Comparison of ENCODE assay signal across 7 cellular contexts in genomic region chr9:63823375-63824201, GRCh38.
DNase-seq lines count a peak whose midpoint lies in the region; ATAC-seq, FAIRE-seq and TF ChIP-seq lines count a peak whose summit lies in the region.
"Not testable (repeated sequence)": the region's sequence is repeated elsewhere in the genome, so short reads cannot be mapped to it uniquely, and the experiment has no call there.

No MANE protein-coding gene starts in this region.

- H3K4me3 ChIP-seq in DND-41 (ENCODE audit: low read depth in 1 of 2, low read length in 2 of 2); SK-N-SH (ENCODE audit: low read depth in 2 of 2, low read length in 1 of 2); body of pancreas; pancreas: not testable (repeated sequence)

- ATAC-seq in DND-41 (ENCODE audit: insufficient read depth, low read depth) = peak; percentile 48; the same call in 2 of the 3 replicates
- ATAC-seq in HG02759 (IDR thresholded peaks at IDR 0.05; ENCODE audit: unreplicated experiment) = peak; percentile 48
- ATAC-seq in body of pancreas = peak; percentile 63
- peak; percentile 75 for ATAC-seq in left lobe of liver
- ATAC-seq in pancreas = peak in 3 of 4 donors; percentile 44 to 72 (median 69)

- not testable (repeated sequence) for H4K20me1 ChIP-seq in DND-41 (ENCODE audit: insufficient read depth, low read length); SK-N-SH (ENCODE audit: insufficient read depth)

- not testable (repeated sequence) for H3K36me3 ChIP-seq in DND-41 (ENCODE audit: insufficient read depth, low read length); SK-N-SH (replicated peaks in 1 of 2; ENCODE audit: control insufficient read depth in 1 of 2, insufficient read depth in 2 of 2, low read length in 1 of 2); body of pancreas (replicated peaks in 1 of 2; ENCODE audit: insufficient read depth in 1 of 2, low read depth in 2 of 2); pancreas

- not testable (repeated sequence) for TF ChIP-seq EP300 in SK-N-SH (IDR thresholded peaks at IDR 0.05; ENCODE audit: borderline replicate concordance in 1 of 2, low read depth in 1 of 2, low read length in 1 of 2)

- H3K9ac ChIP-seq in DND-41 (ENCODE audit: low read depth, low read length); SK-N-SH: not testable (repeated sequence)

- not testable (repeated sequence) for FAIRE-seq in pancreas (lab: Jason Lieb, UNC)

- H3F3A ChIP-seq in SK-N-SH (replicated peaks; ENCODE audit: insufficient read depth) = not testable (repeated sequence)

- not testable (repeated sequence) for H3K27ac ChIP-seq in DND-41 (ENCODE audit: low read length); SK-N-SH (ENCODE audit: low read depth in 2 of 2, low read length in 1 of 2); body of pancreas; pancreas

- intact Hi-C loops in body of pancreas (cut with DNase I); pancreas (cut with DNase I): not testable (repeated sequence)

- H3K9me3 ChIP-seq in DND-41 (ENCODE audit: insufficient read depth, low read length, severe bottlenecking); SK-N-SH; body of pancreas; pancreas: not testable (repeated sequence)

- POLR2A ChIA-PET in SK-N-SH (lab: Yijun Ruan, JAX) = not testable (repeated sequence)

- not testable (repeated sequence) for TF ChIP-seq RAD21 in SK-N-SH (IDR thresholded peaks at IDR 0.05; ENCODE audit: low read length)

- H3K27me3 ChIP-seq in DND-41 (ENCODE audit: insufficient read depth, low read length, poor library complexity); SK-N-SH (ENCODE audit: insufficient read depth); body of pancreas; pancreas: not testable (repeated sequence)

- not testable (repeated sequence) for H3K4me1 ChIP-seq in DND-41 (ENCODE audit: insufficient read depth, low read length); SK-N-SH (ENCODE audit: control insufficient read depth in 1 of 2, insufficient read depth in 2 of 2, low read depth in 1 of 2, low read length in 1 of 2); body of pancreas; pancreas

- not testable (repeated sequence) for TF ChIP-seq POLR2A in body of pancreas (IDR thresholded peaks at IDR 0.05)

- WGBS in SK-N-SH (ENCODE audit: low lambda C conversion rate) = 29% methylated on average over 8 of the region's 8 CpGs
- whole genome bisulfite sequencing in body of pancreas, 2 donors = 39 to 42% methylated on average over 8 of the region's 8 CpGs
- WGBS in pancreas, 2 donors = 45 to 55% methylated on average over 8 of the region's 8 CpGs

- not testable (repeated sequence) for H3K9me2 ChIP-seq in SK-N-SH

- not testable (repeated sequence) for H3K4me2 ChIP-seq in DND-41 (ENCODE audit: insufficient read depth, low read length); SK-N-SH

- TF ChIP-seq CTCF in DND-41 (IDR thresholded peaks at IDR 0.05; ENCODE audit: borderline replicate concordance, extremely low read depth, low read length, poor library complexity, severe bottlenecking); SK-N-SH (IDR thresholded peaks at IDR 0.05); body of pancreas (IDR thresholded peaks at IDR 0.05); pancreas (IDR thresholded peaks at IDR 0.05): not testable (repeated sequence)

- not testable (repeated sequence) for DNase-seq in DND-41; body of pancreas; left lobe of liver (ENCODE audit: low spot score); pancreas
- peak; percentile 4 for DNase-seq in SK-N-SH
- DNase-seq in glomerular visceral epithelial cell (ENCODE audit: extremely low spot score) = peak; percentile 12

- CTCF ChIA-PET in SK-N-SH (lab: Yijun Ruan, JAX) = not testable (repeated sequence)

- not testable (repeated sequence) for H3K79me2 ChIP-seq in DND-41 (ENCODE audit: insufficient read depth, low read length); SK-N-SH (ENCODE audit: insufficient read depth)

- H2AFZ ChIP-seq in DND-41 (ENCODE audit: low read depth, low read length); SK-N-SH (ENCODE audit: low read depth): not testable (repeated sequence)
